8 cellular contexts compared by ENCODE assay signal in genomic region chrX:19372170-19373033, GRCh38. TPM values are rescaled to one million over a fixed set of nuclear protein-coding genes. Genes with fewer than 3 reads are reported as not detected.
DNase-seq lines count a peak whose midpoint lies in the region; ATAC-seq and TF ChIP-seq lines count a peak whose summit lies in the region.

No MANE protein-coding gene starts in this region.

- peak overlapping the region; percentile 81 for H3K4me3 Mint-ChIP-seq in activated naive CD8-positive, alpha-beta T cell treated with anti-CD3 and anti-CD28 coated beads, Interleukin-2, amount 50 U/mL, for 24 hours
- H3K4me3 Mint-ChIP-seq in progenitor cell of endocrine pancreas (ENCODE audit: low read depth), result peak overlapping the region; percentile 67

- peak; percentile 70 for TF ChIP-seq CTCF in left ventricle myocardium inferior (IDR thresholded peaks at IDR 0.05; ENCODE audit: borderline replicate concordance)
- peak; percentile 76 for TF ChIP-seq CTCF in progenitor cell of endocrine pancreas (IDR thresholded peaks at IDR 0.05; ENCODE audit: unreplicated experiment)

- no peak overlapping the region for H3K27ac ChIP-seq in left ventricle myocardium inferior (replicated peaks)

- H3K9me3 ChIP-seq in left ventricle myocardium inferior (replicated peaks), result no peaks in the 10 kb centered on the region

- peaks cover 5% of the 10 kb centered on the region for H3K4me1 Mint-ChIP-seq in activated naive CD8-positive, alpha-beta T cell treated with anti-CD3 and anti-CD28 coated beads, Interleukin-2, amount 50 U/mL, for 24 hours
- peaks cover 2% of the 10 kb centered on the region for H3K4me1 Mint-ChIP-seq in progenitor cell of endocrine pancreas (ENCODE audit: low read depth)

- H3K4me1 ChIP-seq in left ventricle myocardium inferior, result no peaks in the 10 kb centered on the region

- H3K36me3 Mint-ChIP-seq in activated naive CD8-positive, alpha-beta T cell treated with anti-CD3 and anti-CD28 coated beads, Interleukin-2, amount 50 U/mL, for 24 hours (ENCODE audit: low read depth), result no peaks in the 10 kb centered on the region
- peaks cover 2% of the 10 kb centered on the region for H3K36me3 Mint-ChIP-seq in progenitor cell of endocrine pancreas (ENCODE audit: insufficient read depth)

- peak overlapping the region; percentile 63 for H3K4me3 ChIP-seq in left ventricle myocardium inferior

- H3K27me3 ChIP-seq in left ventricle myocardium inferior (ENCODE audit: low read depth), result no peaks in the 10 kb centered on the region

- peak; percentile 85 for ATAC-seq in GM21381 (IDR thresholded peaks at IDR 0.05; ENCODE audit: unreplicated experiment)
- ATAC-seq in activated naive CD8-positive, alpha-beta T cell treated with anti-CD3 and anti-CD28 coated beads, Interleukin-2, amount 50 U/mL, for 24 hours, result peak; percentile 63

- no peaks in the 10 kb centered on the region for H3K36me3 ChIP-seq in left ventricle myocardium inferior

- peak overlapping the region; percentile 77 for H3K27ac Mint-ChIP-seq in activated naive CD8-positive, alpha-beta T cell treated with anti-CD3 and anti-CD28 coated beads, Interleukin-2, amount 50 U/mL, for 24 hours
- H3K27ac Mint-ChIP-seq in progenitor cell of endocrine pancreas, result peak overlapping the region; percentile 5

- H3K27me3 Mint-ChIP-seq in activated naive CD8-positive, alpha-beta T cell treated with anti-CD3 and anti-CD28 coated beads, Interleukin-2, amount 50 U/mL, for 24 hours, result peaks cover 1% of the 10 kb centered on the region
- H3K27me3 Mint-ChIP-seq in progenitor cell of endocrine pancreas, result peaks cover 19% of the 10 kb centered on the region

- H3K9me3 Mint-ChIP-seq in activated naive CD8-positive, alpha-beta T cell treated with anti-CD3 and anti-CD28 coated beads, Interleukin-2, amount 50 U/mL, for 24 hours, result no peaks in the 10 kb centered on the region
- peaks cover under 1% of the 10 kb centered on the region for H3K9me3 Mint-ChIP-seq in progenitor cell of endocrine pancreas (ENCODE audit: low read depth)

- intact Hi-C loops in left ventricle myocardium inferior (cut with micrococcal nuclease), result no loop called here

- DNase-seq in COR-L47 (lab: John Stamatoyannopoulos, UW) (peak; percentile 41), LHCN-M2 (ENCODE audit: low read depth) (peak; percentile 53), T follicular helper cell (ENCODE audit: low read depth) (peak; percentile 48), left ventricle myocardium inferior (peak; percentile 46), progenitor cell of endocrine pancreas (ENCODE audit: low spot score, unreplicated experiment) (peak; percentile 45), ureter (ENCODE audit: low spot score) (peak; percentile 64)
- peak; percentile 65 for DNase-seq in activated naive CD8-positive, alpha-beta T cell treated with anti-CD3 and anti-CD28 coated beads, Interleukin-2, amount 50 U/mL, for 24 hours

RNA-seq across cellular contexts. Expression of gene PDHA1, which starts 28.7 kb away (rescaled TPM):
- total RNA-seq in LHCN-M2 (2014; rRNA removed) (64.2 and 112 TPM in 2 replicates), left ventricle myocardium inferior (1,069 TPM), progenitor cell of endocrine pancreas (194 and 203 TPM in 2 replicates), ureter (126 TPM)
- 115 TPM for polyA plus RNA-seq in LHCN-M2 (2012)
